Comparison of ENCODE assay signal across 10 cellular contexts in genomic region chr19:41895745-41896580, GRCh38. TPM values are rescaled to one million over a fixed set of nuclear protein-coding genes. Genes with fewer than 3 reads are reported as not detected.
DNase-seq lines count a peak whose midpoint lies in the region; ATAC-seq and TF ChIP-seq lines count a peak whose summit lies in the region.
"Had no signal": no experiment of that assay in that cellular context is flagged by ENCODE, and none has a peak within 500 bp of the region (broad histone marks: within the 10 kb centered on the region; RNA-seq: fewer than 3 reads in every experiment).

No MANE protein-coding gene starts in this region.

- no peaks in the 10 kb centered on the region for H3K9me3 ChIP-seq in neural progenitor cell (ENCODE audit: low read depth)
- H3K9me3 ChIP-seq: BLaER1 treated with 17β-estradiol and CSF1 and Interleukin-3, amounts not matched to agents 10 nM and 100 nM; thyroid gland had no signal

- H3K36me3 ChIP-seq in neural progenitor cell = no peaks in the 10 kb centered on the region

- CTCF ChIA-PET in activated CD8-positive, alpha-beta T cell treated with anti-CD3 and anti-CD28 coated beads for 36 hours (lab: Charles Lee) = interaction anchor here (0.8 to 2.2 kb wide), 12 partner anchors 10 to 62 kb away, joined by 3 to 9 read pairs (median 4); partner anchors contain the start of gene ERFL

- no peaks in the 10 kb centered on the region for H3K27me3 Mint-ChIP-seq in T-helper 1 cell treated with Interleukin-12 subunit alpha and Interleukin-12 subunit beta and Interleukin-4 antibody, amounts not matched to agents 30 μg/mL and 1 μg/mL, for 36 hours (ENCODE audit: low read depth)
- H3K27me3 Mint-ChIP-seq in activated CD8-positive, alpha-beta T cell treated with anti-CD3 and anti-CD28 coated beads for 36 hours = no peaks in the 10 kb centered on the region
- peaks cover 4% of the 10 kb centered on the region for H3K27me3 Mint-ChIP-seq in neural progenitor cell (ENCODE audit: insufficient read depth, low read depth)

- no peaks in the 10 kb centered on the region for H3K79me2 ChIP-seq in neural progenitor cell (ENCODE audit: low read depth)

- DNase-seq in T-helper 1 cell (no peak), neural progenitor cell (ENCODE audit: low spot score) (peak; percentile 22)
- peak; percentile 67 for DNase-seq in activated CD8-positive, alpha-beta T cell treated with anti-CD3 and anti-CD28 coated beads for 36 hours
- DNase-seq: KG1, thyroid gland had no signal

- no peak overlapping the region for H2AFZ ChIP-seq in neural progenitor cell (replicated peaks)

- POLR2A ChIA-PET in activated CD8-positive, alpha-beta T cell treated with anti-CD3 and anti-CD28 coated beads for 36 hours (lab: Charles Lee) = interaction anchor here (1.1 to 2.0 kb wide), 10 partner anchors 9 to 41 kb away, joined by 3 to 8 read pairs (median 4); partner anchors contain the start of genes ERFL and RPS19

- H3K27ac Mint-ChIP-seq in T-helper 1 cell treated with Interleukin-12 subunit alpha and Interleukin-12 subunit beta and Interleukin-4 antibody, amounts not matched to agents 30 μg/mL and 1 μg/mL, for 36 hours = peak overlapping the region; percentile 56
- peak overlapping the region; percentile 84 for H3K27ac Mint-ChIP-seq in activated CD8-positive, alpha-beta T cell treated with anti-CD3 and anti-CD28 coated beads for 36 hours
- H3K27ac Mint-ChIP-seq in neural progenitor cell = peak overlapping the region; percentile 5

- H4K20me1 ChIP-seq in neural progenitor cell (ENCODE audit: low read depth) = no peaks in the 10 kb centered on the region

- H3K9ac ChIP-seq in neural progenitor cell = no peak overlapping the region

- TF ChIP-seq CTCF in activated CD8-positive, alpha-beta T cell treated with anti-CD3 and anti-CD28 coated beads for 36 hours (IDR thresholded peaks at IDR 0.05) = peak; percentile 76
- TF ChIP-seq CTCF in neural progenitor cell (IDR thresholded peaks at IDR 0.05) = peak; percentile 39

- no peaks in the 10 kb centered on the region for H3F3A ChIP-seq in neural progenitor cell (ENCODE audit: low read depth)

- H3K4me3 Mint-ChIP-seq in T-helper 1 cell treated with Interleukin-12 subunit alpha and Interleukin-12 subunit beta and Interleukin-4 antibody, amounts not matched to agents 30 μg/mL and 1 μg/mL, for 36 hours = no peak overlapping the region
- H3K4me3 Mint-ChIP-seq in activated CD8-positive, alpha-beta T cell treated with anti-CD3 and anti-CD28 coated beads for 36 hours = peak overlapping the region; percentile 3
- H3K4me3 Mint-ChIP-seq in neural progenitor cell = no peak overlapping the region

- H3K9me3 Mint-ChIP-seq in T-helper 1 cell treated with Interleukin-12 subunit alpha and Interleukin-12 subunit beta and Interleukin-4 antibody, amounts not matched to agents 30 μg/mL and 1 μg/mL, for 36 hours = no peaks in the 10 kb centered on the region
- H3K9me3 Mint-ChIP-seq in activated CD8-positive, alpha-beta T cell treated with anti-CD3 and anti-CD28 coated beads for 36 hours = no peaks in the 10 kb centered on the region
- H3K9me3 Mint-ChIP-seq in neural progenitor cell = no peaks in the 10 kb centered on the region

- intact Hi-C loops in activated CD8-positive, alpha-beta T cell treated with anti-CD3 and anti-CD28 coated beads for 36 hours (cut with micrococcal nuclease) = no loop called here

- no peaks in the 10 kb centered on the region for H3K27me3 ChIP-seq in neural progenitor cell
- H3K27me3 ChIP-seq: BLaER1 treated with 17β-estradiol and CSF1 and Interleukin-3, amounts not matched to agents 10 nM and 100 nM; thyroid gland had no signal

- peak; percentile 73 for ATAC-seq in activated CD8-positive, alpha-beta T cell treated with anti-CD3 and anti-CD28 coated beads for 36 hours
- ATAC-seq in GM18858 (IDR thresholded peaks at IDR 0.05; ENCODE audit: unreplicated experiment) (no peak), HG02678 (IDR thresholded peaks at IDR 0.05; ENCODE audit: unreplicated experiment) (no peak)

- peaks cover 37% of the 10 kb centered on the region for H3K36me3 Mint-ChIP-seq in T-helper 1 cell treated with Interleukin-12 subunit alpha and Interleukin-12 subunit beta and Interleukin-4 antibody, amounts not matched to agents 30 μg/mL and 1 μg/mL, for 36 hours (ENCODE audit: low read depth)
- peaks cover 54% of the 10 kb centered on the region for H3K36me3 Mint-ChIP-seq in activated CD8-positive, alpha-beta T cell treated with anti-CD3 and anti-CD28 coated beads for 36 hours (ENCODE audit: low read depth)
- H3K36me3 Mint-ChIP-seq in neural progenitor cell = peaks cover 5% of the 10 kb centered on the region

- H3K27ac ChIP-seq in neural progenitor cell = no peak overlapping the region
- H3K27ac ChIP-seq: thyroid gland had no signal

- H3K4me3 ChIP-seq in neural progenitor cell = no peak overlapping the region
- H3K4me3 ChIP-seq: BLaER1 treated with 17β-estradiol and CSF1 and Interleukin-3, amounts not matched to agents 10 nM and 100 nM; thyroid gland had no signal

- no peak overlapping the region for H3K4me2 ChIP-seq in neural progenitor cell
- H3K4me2 ChIP-seq: BLaER1 treated with 17β-estradiol and CSF1 and Interleukin-3, amounts not matched to agents 10 nM and 100 nM had no signal

- H3K4me1 Mint-ChIP-seq in T-helper 1 cell treated with Interleukin-12 subunit alpha and Interleukin-12 subunit beta and Interleukin-4 antibody, amounts not matched to agents 30 μg/mL and 1 μg/mL, for 36 hours (ENCODE audit: low read depth) = peaks cover 30% of the 10 kb centered on the region
- peaks cover 69% of the 10 kb centered on the region for H3K4me1 Mint-ChIP-seq in activated CD8-positive, alpha-beta T cell treated with anti-CD3 and anti-CD28 coated beads for 36 hours (ENCODE audit: low read depth)
- H3K4me1 Mint-ChIP-seq in neural progenitor cell = no peaks in the 10 kb centered on the region

- H3K4me1 ChIP-seq in neural progenitor cell = no peaks in the 10 kb centered on the region
- H3K4me1 ChIP-seq: thyroid gland had no signal

RNA-seq across cellular contexts. Expression of gene ARHGEF1, which starts 13.0 kb away (rescaled TPM):
- total RNA-seq in activated CD8-positive, alpha-beta T cell treated with anti-CD3 and anti-CD28 coated beads for 36 hours = 100 to 1,000 TPM; 307 to 308 TPM
- 10.9 and 25.2 TPM in 2 replicates for total RNA-seq in neural progenitor cell (ENCODE audit: low replicate concordance)

RNA-seq across cellular contexts. Expression of gene CD79A, which starts 18.9 kb away (rescaled TPM):
- total RNA-seq in activated CD8-positive, alpha-beta T cell treated with anti-CD3 and anti-CD28 coated beads for 36 hours = 10 to 100 TPM; 19.3 to 21.0 TPM
- 0.11 and 0.25 TPM in 2 replicates for total RNA-seq in neural progenitor cell (ENCODE audit: low replicate concordance)
- total RNA-seq: pulmonary artery endothelial cell had no signal

RNA-seq across cellular contexts. Expression of gene ERFL, which starts 32.3 kb away (rescaled TPM):
- 1 to 10 TPM; 1.5 to 1.6 TPM for total RNA-seq in activated CD8-positive, alpha-beta T cell treated with anti-CD3 and anti-CD28 coated beads for 36 hours
- total RNA-seq in neural progenitor cell (ENCODE audit: low replicate concordance) = 0.22 and 0.65 TPM in 2 replicates
- total RNA-seq: pulmonary artery endothelial cell had no signal

RNA-seq across cellular contexts. Expression of gene RPS19, which starts 35.9 kb away (rescaled TPM):
- total RNA-seq in activated CD8-positive, alpha-beta T cell treated with anti-CD3 and anti-CD28 coated beads for 36 hours = 1,000 to 10,000 TPM; 3,454 to 3,479 TPM
- total RNA-seq in neural progenitor cell (ENCODE audit: low replicate concordance) = 1,422 and 2,398 TPM in 2 replicates

RNA-seq across cellular contexts. Expression of gene DMRTC2, which starts 51.1 kb away (rescaled TPM):
- total RNA-seq in activated CD8-positive, alpha-beta T cell treated with anti-CD3 and anti-CD28 coated beads for 36 hours = not detected
- total RNA-seq in neural progenitor cell (ENCODE audit: low replicate concordance) = not detected in 2 replicates
- total RNA-seq: pulmonary artery endothelial cell had no signal

Comparison
In these comparisons a context has a peak if more than half of its experiments do, and no peak if none do; other contexts are left out.
1. H3K27ac Mint-ChIP-seq: peak in every context shown above with its lines; median percentile 84 in activated CD8-positive, alpha-beta T cell treated with anti-CD3 and anti-CD28 coated beads for 36 hours; 56 in T-helper 1 cell treated with Interleukin-12 subunit alpha and Interleukin-12 subunit beta and Interleukin-4 antibody, amounts not matched to agents 30 μg/mL and 1 μg/mL, for 36 hours; 5 in neural progenitor cell.
2. DNase-seq: peak in activated CD8-positive, alpha-beta T cell treated with anti-CD3 and anti-CD28 coated beads for 36 hours (single experiment) and neural progenitor cell (single experiment); none in T-helper 1 cell (0 of 5).
3. RNA of gene ARHGEF1, which starts 13.0 kb away (total RNA-seq): 307 to 308 TPM in activated CD8-positive, alpha-beta T cell treated with anti-CD3 and anti-CD28 coated beads for 36 hours; 10.9 to 25.2 TPM in neural progenitor cell; every median in the first group is over 10 times any median in the second.
4. RNA of gene CD79A, which starts 18.9 kb away (total RNA-seq): 19.3 to 21.0 TPM in activated CD8-positive, alpha-beta T cell treated with anti-CD3 and anti-CD28 coated beads for 36 hours; 0.11 to 0.25 TPM in neural progenitor cell; every median in the first group is over 10 times any median in the second.